In genomic region chr17:60392845-60393702, GRCh38 we compare ENCODE assay signal across 8 cellular contexts. TPM values are rescaled to one million over a fixed set of nuclear protein-coding genes. Genes with fewer than 3 reads are reported as not detected.
DNase-seq lines count a peak whose midpoint lies in the region; ATAC-seq, FAIRE-seq and TF ChIP-seq lines count a peak whose summit lies in the region.

No MANE protein-coding gene starts in this region.

- no peaks in the 10 kb centered on the region for H3K27me3 ChIP-seq in upper lobe of right lung

- peak overlapping the region; percentile 92 to 97 (median 97) for H3K4me3 Mint-ChIP-seq in naive thymus-derived CD8-positive, alpha-beta T cell

- H3K36me3 ChIP-seq in upper lobe of right lung = no peaks in the 10 kb centered on the region

- peak; percentile 50 for FAIRE-seq in GM18507 (lab: Jason Lieb, UNC)

- H3K27ac Mint-ChIP-seq in naive thymus-derived CD8-positive, alpha-beta T cell = peak overlapping the region; percentile 91 to 99 (median 98)

- DNase-seq in A172 (ENCODE audit: low spot score) (peak; percentile 82), GM18507 (ENCODE audit: extremely low spot score, insufficient read length, low read depth) (no peak), NCI-H2171 (lab: John Stamatoyannopoulos, UW) (peak; percentile 55), epithelial cell of esophagus (ENCODE audit: low read depth) (peak; percentile 54), upper lobe of right lung (peak; percentile 67), occipital lobe (lab: John Stamatoyannopoulos, UW) (no peak)
- DNase-seq in activated CD4-positive, alpha-beta T cell treated with anti-CD3 and anti-CD28 coated beads, Interleukin-2, amount 50 U/mL, for 1 hour = peak; percentile 2
- DNase-seq in naive thymus-derived CD8-positive, alpha-beta T cell = peak in 3 of 10 donors; percentile 3 to 15 (median 14)

- no peaks in the 10 kb centered on the region for H3K27me3 Mint-ChIP-seq in naive thymus-derived CD8-positive, alpha-beta T cell

- H3K4me1 ChIP-seq in upper lobe of right lung = peaks cover 41% of the 10 kb centered on the region

- POLR2A ChIA-PET in naive thymus-derived CD8-positive, alpha-beta T cell (lab: Charles Lee) = interaction anchor here (0.6 to 1.4 kb wide), 6 partner anchors 8 to 284 kb away, joined by 3 to 9 read pairs (median 4); partner anchors contain the start of genes APPBP2 and BCAS3

- no peaks in the 10 kb centered on the region for H3K9me3 Mint-ChIP-seq in naive thymus-derived CD8-positive, alpha-beta T cell

- peaks cover 23 to 73% (median 45%) of the 10 kb centered on the region in 4 donors for H3K4me1 Mint-ChIP-seq in naive thymus-derived CD8-positive, alpha-beta T cell

- peak overlapping the region; percentile 87 for H3K4me3 ChIP-seq in epithelial cell of esophagus (ENCODE audit: low read length)
- H3K4me3 ChIP-seq in upper lobe of right lung = peak overlapping the region; percentile 95

- intact Hi-C loops in upper lobe of right lung (cut with DNase I) = no loop called here

- no peaks in the 10 kb centered on the region for H3K9me3 ChIP-seq in upper lobe of right lung

- TF ChIP-seq CTCF in epithelial cell of esophagus (IDR thresholded peaks at IDR 0.05; ENCODE audit: insufficient read depth, low read depth, low read length, missing control alignments) (no peak), upper lobe of right lung (IDR thresholded peaks at IDR 0.05) (no peak)

- no peak for ATAC-seq in naive thymus-derived CD8-positive, alpha-beta T cell
- no peak for ATAC-seq in upper lobe of right lung

- H3K36me3 Mint-ChIP-seq in naive thymus-derived CD8-positive, alpha-beta T cell = no peaks in the 10 kb centered on the region

- peak overlapping the region; percentile 94 for H3K27ac ChIP-seq in upper lobe of right lung

RNA-seq across cellular contexts. Expression of gene USP32, which starts 1.1 kb away (rescaled TPM):
- 39.0 and 46.2 TPM in 2 replicates for total RNA-seq in A172 (2014; rRNA removed; shearing (Covaris generic))
- 10 to 100 TPM; 35.9 to 36.6 TPM for total RNA-seq in naive thymus-derived CD8-positive, alpha-beta T cell
- 1 to 10 TPM; 3.9 to 5.6 (median 5.4) TPM for polyA plus RNA-seq in naive thymus-derived CD8-positive, alpha-beta T cell
- total RNA-seq in upper lobe of right lung = 72.4 TPM
- 71.0 TPM for total RNA-seq in occipital lobe

RNA-seq across cellular contexts. Expression of gene CHCT1, which starts 29.2 kb away (rescaled TPM):
- total RNA-seq in A172 (2014; rRNA removed; shearing (Covaris generic)) = 0.53 TPM in 1 of 2 replicates, not detected in the other
- not detected for total RNA-seq in naive thymus-derived CD8-positive, alpha-beta T cell
- not detected for polyA plus RNA-seq in naive thymus-derived CD8-positive, alpha-beta T cell
- total RNA-seq in upper lobe of right lung (not detected), occipital lobe (not detected)

Comparison
In these comparisons a context has a peak if more than half of its experiments do, and no peak if none do; other contexts are left out.
1. DNase-seq: peak in A172 (single experiment), NCI-H2171 (single experiment), activated CD4-positive, alpha-beta T cell treated with anti-CD3 and anti-CD28 coated beads, Interleukin-2, amount 50 U/mL, for 1 hour (single experiment), epithelial cell of esophagus (single experiment) and upper lobe of right lung (single experiment); none in GM18507 (single experiment) and occipital lobe (single experiment).